ENCODE assay signal across 25 cellular contexts in genomic region chrX:71603618-71604017, GRCh38. TPM values are rescaled to one million over a fixed set of nuclear protein-coding genes. Genes with fewer than 3 reads are reported as not detected.
DNase-seq lines count a peak whose midpoint lies in the region; FAIRE-seq lines count a peak whose summit lies in the region.
"Had no signal": no experiment of that assay in that cellular context is flagged by ENCODE, and none has a peak within 500 bp of the region (broad histone marks: within the 10 kb centered on the region; RNA-seq: fewer than 3 reads in every experiment).

No MANE protein-coding gene starts in this region.

- H4K20me1 ChIP-seq in Karpas-422 (ENCODE audit: insufficient read depth, low read depth, low read length), result no peaks in the 10 kb centered on the region

- peaks cover 61% of the 10 kb centered on the region for H3K4me1 Mint-ChIP-seq in activated T-cell treated with anti-CD3 and anti-CD28 coated beads, Interleukin-2, amount 50 U/mL, for 24 hours (ENCODE audit: low read depth)
- peaks cover 56% of the 10 kb centered on the region for H3K4me1 Mint-ChIP-seq in activated naive CD8-positive, alpha-beta T cell (ENCODE audit: low read depth)

- no peaks in the 10 kb centered on the region for H3K9me2 ChIP-seq in Karpas-422 (replicated peaks; ENCODE audit: insufficient read depth, low read length)

- no peaks in the 10 kb centered on the region for H3K4me1 ChIP-seq in HUES48 (ENCODE audit: control insufficient read depth, insufficient read depth, low read length)
- no peaks in the 10 kb centered on the region for H3K4me1 ChIP-seq in mesodermal cell (ENCODE audit: control insufficient read depth, insufficient read depth, low read length, poor library complexity, severe bottlenecking)
- no peaks in the 10 kb centered on the region for H3K4me1 ChIP-seq in Karpas-422 (ENCODE audit: low read length)
- H3K4me1 ChIP-seq: breast epithelium, left lung, upper lobe of right lung had no signal

- peak overlapping the region; percentile 23 for H3K4me3 Mint-ChIP-seq in activated T-cell treated with anti-CD3 and anti-CD28 coated beads, Interleukin-2, amount 50 U/mL, for 24 hours
- H3K4me3 Mint-ChIP-seq in activated naive CD8-positive, alpha-beta T cell, result peak overlapping the region; percentile 52
- H3K4me3 Mint-ChIP-seq: activated naive CD8-positive, alpha-beta T cell treated with anti-CD3 and anti-CD28 coated beads, Interleukin-2, amount 10 ng/mL, durations not matched to agents 7 days and 5 days; stimulated activated naive CD8-positive, alpha-beta T cell treated with anti-CD3 and anti-CD28 coated beads, Interleukin-15, amount 100 ng/mL, for 72 hours had no signal

- H3K79me2 ChIP-seq in Karpas-422 (ENCODE audit: low read length), result no peaks in the 10 kb centered on the region

- peak overlapping the region; percentile 94 for H3K27ac Mint-ChIP-seq in activated T-cell treated with anti-CD3 and anti-CD28 coated beads, Interleukin-2, amount 50 U/mL, for 24 hours
- H3K27ac Mint-ChIP-seq in activated naive CD8-positive, alpha-beta T cell, result peak overlapping the region; percentile 86

- H3K36me3 ChIP-seq in HUES48 (ENCODE audit: control insufficient read depth, insufficient read depth, low read length), result peaks cover 12% of the 10 kb centered on the region
- H3K36me3 ChIP-seq in mesodermal cell (ENCODE audit: control insufficient read depth, insufficient read depth, low read length), result peaks cover 62% of the 10 kb centered on the region
- H3K36me3 ChIP-seq in Karpas-422 (ENCODE audit: insufficient read depth, low read length), result peaks cover 20% of the 10 kb centered on the region; the same call in 1 of the 2 replicates
- H3K36me3 ChIP-seq: breast epithelium, WERI-Rb-1 had no signal

- peak overlapping the region; percentile 12 for H3K27ac ChIP-seq in HUES48 (ENCODE audit: low read depth, low read length)
- H3K27ac ChIP-seq in mesodermal cell (ENCODE audit: low read depth, low read length, severe bottlenecking), result peak overlapping the region; percentile 41
- H3K27ac ChIP-seq in Karpas-422 (ENCODE audit: low read length), result no peak overlapping the region
- H3K27ac ChIP-seq: breast epithelium, left lung, neutrophil, upper lobe of right lung, WERI-Rb-1 had no signal

- peaks cover 34% of the 10 kb centered on the region for H3K9me3 ChIP-seq in HUES48 (ENCODE audit: control insufficient read depth, insufficient read depth, low read length)
- H3K9me3 ChIP-seq in mesodermal cell (ENCODE audit: control insufficient read depth, low read length), result peaks cover 11% of the 10 kb centered on the region
- no peaks in the 10 kb centered on the region for H3K9me3 ChIP-seq in Karpas-422 (ENCODE audit: low read length)
- H3K9me3 ChIP-seq: HAP-1, left lung, neutrophil, upper lobe of right lung had no signal

- H3K27me3 ChIP-seq in HUES48 (ENCODE audit: control insufficient read depth, insufficient read depth, low read length) (no peaks in the 10 kb centered on the region), Karpas-422 (ENCODE audit: low read length) (no peaks in the 10 kb centered on the region)
- H3K27me3 ChIP-seq: left lung, neutrophil, upper lobe of right lung had no signal

- H3K9ac ChIP-seq in HUES48 (ENCODE audit: low read depth, low read length) (no peak overlapping the region), Karpas-422 (ENCODE audit: low read length) (no peak overlapping the region)

- H3K4me2 ChIP-seq in Karpas-422 (ENCODE audit: low read depth, low read length, poor library complexity, severe bottlenecking), result no peak overlapping the region

- WGBS in mesodermal cell (ENCODE audit: insufficient coverage in 2 of 2), 2 experiments, result 94 to 96% methylated on average over 9 to 25 of the region's 33 CpGs

- H3K27me3 Mint-ChIP-seq in activated T-cell treated with anti-CD3 and anti-CD28 coated beads, Interleukin-2, amount 50 U/mL, for 24 hours, result peaks cover 18% of the 10 kb centered on the region
- H3K27me3 Mint-ChIP-seq in activated naive CD8-positive, alpha-beta T cell, result no peaks in the 10 kb centered on the region
- H3K27me3 Mint-ChIP-seq: activated naive CD8-positive, alpha-beta T cell treated with anti-CD3 and anti-CD28 coated beads, Interleukin-2, amount 10 ng/mL, durations not matched to agents 7 days and 5 days; CD4-positive, CD25-positive, alpha-beta regulatory T cell; stimulated activated naive CD8-positive, alpha-beta T cell treated with anti-CD3 and anti-CD28 coated beads, Interleukin-15, amount 100 ng/mL, for 72 hours had no signal

- H3K36me3 Mint-ChIP-seq in activated T-cell treated with anti-CD3 and anti-CD28 coated beads, Interleukin-2, amount 50 U/mL, for 24 hours (ENCODE audit: low read depth), result peaks cover 85% of the 10 kb centered on the region
- peaks cover 30% of the 10 kb centered on the region for H3K36me3 Mint-ChIP-seq in activated naive CD8-positive, alpha-beta T cell

- peak; percentile 28 for DNase-seq in activated T-cell treated with anti-CD3 and anti-CD28 coated beads, Interleukin-2, amount 50 U/mL, for 24 hours
- no peak for DNase-seq in activated T-cell treated with anti-CD3 and anti-CD28 coated beads, Interleukin-2, amount 50 U/mL, for 1 hour
- DNase-seq in hippocampal formation (lab: John Stamatoyannopoulos, UW), result no peak
- no peak for DNase-seq in urothelium cell line (ENCODE audit: low spot score)
- no peak for DNase-seq in Karpas-422
- DNase-seq: ACHN; activated naive CD8-positive, alpha-beta T cell treated with anti-CD3 and anti-CD28 coated beads, Interleukin-2, amount 10 ng/mL, durations not matched to agents 7 days and 5 days; CD4-positive, CD25-positive, alpha-beta regulatory T cell; dorsolateral prefrontal cortex; erythroblast; left lung; NCI-H1092 treated with DMSO at 0.1 percent for 48 hours; NCI-H2081 treated with DMSO at 0.1 percent for 48 hours; NCI-H510A treated with DMSO at 0.1 percent for 48 hours; retina; Right ventricle myocardium superior; stimulated activated naive CD8-positive, alpha-beta T cell treated with anti-CD3 and anti-CD28 coated beads, Interleukin-15, amount 100 ng/mL, for 72 hours; upper lobe of right lung; WERI-Rb-1 had no signal

- FAIRE-seq in urothelium cell line (lab: Jason Lieb, UNC), result no peak

- H2AFZ ChIP-seq in Karpas-422 (ENCODE audit: low read length), result no peak overlapping the region

- no peak overlapping the region for H3K4me3 ChIP-seq in HUES48 (ENCODE audit: low read depth, low read length)
- H3K4me3 ChIP-seq in mesodermal cell (ENCODE audit: extremely low read depth, insufficient read depth, low read length, poor library complexity, severe bottlenecking), result no peak overlapping the region
- no peak overlapping the region for H3K4me3 ChIP-seq in Karpas-422 (ENCODE audit: low read length)
- H3K4me3 ChIP-seq: breast epithelium, dorsolateral prefrontal cortex, HAP-1, left lung, upper lobe of right lung had no signal

- H3K9me3 Mint-ChIP-seq in activated T-cell treated with anti-CD3 and anti-CD28 coated beads, Interleukin-2, amount 50 U/mL, for 24 hours, result peaks cover 6% of the 10 kb centered on the region
- H3K9me3 Mint-ChIP-seq in activated naive CD8-positive, alpha-beta T cell (ENCODE audit: low read depth), result no peaks in the 10 kb centered on the region
- H3K9me3 Mint-ChIP-seq: activated naive CD8-positive, alpha-beta T cell treated with anti-CD3 and anti-CD28 coated beads, Interleukin-2, amount 10 ng/mL, durations not matched to agents 7 days and 5 days; CD4-positive, CD25-positive, alpha-beta regulatory T cell; stimulated activated naive CD8-positive, alpha-beta T cell treated with anti-CD3 and anti-CD28 coated beads, Interleukin-15, amount 100 ng/mL, for 72 hours had no signal

RNA-seq across cellular contexts. Expression of gene CXCR3, which starts 14.7 kb away (rescaled TPM):
- not detected for polyA plus RNA-seq in mesodermal cell (2013, experiment 1 of 2)
- not detected for polyA plus RNA-seq in mesodermal cell (2013, experiment 2 of 2)
- total RNA-seq in Karpas-422 (2014; rRNA removed; shearing (Covaris generic); ENCODE audit: low replicate concordance), result not detected in 2 replicates
- total RNA-seq: breast epithelium had no signal

RNA-seq across cellular contexts. Expression of gene GCNA, which starts 25.4 kb away (rescaled TPM):
- polyA plus RNA-seq in mesodermal cell (2013, experiment 1 of 2), result 2.3 TPM
- polyA plus RNA-seq in mesodermal cell (2013, experiment 2 of 2), result 1.1 TPM
- 5.4 and 6.2 TPM in 2 replicates for total RNA-seq in Karpas-422 (2014; rRNA removed; shearing (Covaris generic); ENCODE audit: low replicate concordance)
